10 cellular contexts compared by ENCODE assay signal in the genomic region with DNA sequence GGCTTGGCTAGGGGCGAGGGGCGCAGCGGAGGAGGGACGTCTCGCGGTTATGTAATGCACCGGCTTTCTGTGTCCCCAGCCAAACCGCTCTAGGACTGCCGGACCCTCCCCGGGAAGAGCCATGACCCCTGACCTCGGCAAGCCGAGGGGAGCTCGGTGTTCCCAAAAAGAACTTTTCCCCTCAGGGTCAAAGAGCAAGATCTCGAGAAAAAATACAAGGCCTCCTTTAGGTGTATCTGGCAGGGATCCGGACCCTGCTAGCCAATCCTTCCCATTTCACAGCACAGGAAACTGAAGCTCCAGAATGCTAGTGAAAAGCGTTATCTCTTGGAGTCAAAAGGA. TPM values are rescaled to one million over a fixed set of nuclear protein-coding genes. Genes with fewer than 3 reads are reported as not detected.
DNase-seq lines count a peak whose midpoint lies in the region; ATAC-seq, FAIRE-seq and TF ChIP-seq lines count a peak whose summit lies in the region.
"Had no signal": no experiment of that assay in that cellular context is flagged by ENCODE, and none has a peak within 500 bp of the region (broad histone marks: within the 10 kb centered on the region; RNA-seq: fewer than 3 reads in every experiment).

No MANE protein-coding gene starts in this region.

- H2BK15ac ChIP-seq in H1 (ENCODE audit: low read length) = no peak overlapping the region

- no peak for TF ChIP-seq POLR2A in H1 (IDR thresholded peaks at IDR 0.05; ENCODE audit: control extremely low read depth in 1 of 2, low read depth in 2 of 2, low read length in 2 of 2)
- no peak for TF ChIP-seq POLR2A in HepG2 (IDR thresholded peaks at IDR 0.05; ENCODE audit: insufficient read depth in 1 of 2, low read depth in 2 of 2, low read length in 2 of 2)

- TF ChIP-seq RAD21 in H1 (IDR thresholded peaks at IDR 0.05 in 1 of 2, conservative IDR thresholded peaks at IDR 0.05 in 1 of 2; ENCODE audit: low read depth in 2 of 2, low read length in 2 of 2) = no peak
- no peak for TF ChIP-seq RAD21 in HepG2 (CRISPR knock-in tag; IDR thresholded peaks at IDR 0.05)

- no peak for TF ChIP-seq EP300 in H1 (IDR thresholded peaks at IDR 0.05; ENCODE audit: borderline replicate concordance in 1 of 2, low read depth in 2 of 2, low read length in 2 of 2)
- TF ChIP-seq EP300 in HepG2 (IDR thresholded peaks at IDR 0.05; ENCODE audit: low read depth in 2 of 2, low read length in 2 of 2) = no peak
- no peak for TF ChIP-seq EP300 in HepG2 (CRISPR knock-in tag; IDR thresholded peaks at IDR 0.05; ENCODE audit: borderline replicate concordance)

- no peak for TF ChIP-seq CTCF in H1 (IDR thresholded peaks at IDR 0.05; ENCODE audit: control extremely low read depth in 1 of 3, insufficient read depth in 1 of 3, low read depth in 1 of 3, low read length in 3 of 3)
- no peak for TF ChIP-seq CTCF in HepG2 (CRISPR knock-in tag; IDR thresholded peaks at IDR 0.05)

- H3K4me1 Mint-ChIP-seq in effector memory CD8-positive, alpha-beta T cell (ENCODE audit: low read depth in 2 of 2) = peaks cover 5 to 6% of the 10 kb centered on the region in 2 donors

- intact Hi-C loops in HepG2 (cut with micrococcal nuclease; ENCODE audit: unreplicated experiment) = no loop called here

- H3K56ac ChIP-seq in H1 (replicated peaks; ENCODE audit: insufficient read length, low read depth, low read length) = no peak overlapping the region

- no peak overlapping the region for H2BK12ac ChIP-seq in H1 (ENCODE audit: low read depth, low read length)

- H3K23me2 ChIP-seq in H1 (ENCODE audit: low read depth, low read length) = peaks cover 3% of the 10 kb centered on the region; the same call in 1 of the 2 replicates

- H3K9me3 Mint-ChIP-seq in effector memory CD8-positive, alpha-beta T cell = no peaks in the 10 kb centered on the region
- H3K9me3 Mint-ChIP-seq: activated naive CD4-positive, alpha-beta T cell treated with anti-CD3 and anti-CD28 coated beads for 36 hours had no signal

- H4K20me1 ChIP-seq in H1 (replicated peaks in 1 of 2; ENCODE audit: control insufficient read depth in 1 of 2, insufficient read depth in 2 of 2, low read length in 2 of 2) (no peaks in the 10 kb centered on the region), HepG2 (ENCODE audit: insufficient read depth, low read length) (no peaks in the 10 kb centered on the region)

- no peak for ATAC-seq in HepG2
- no peak for ATAC-seq in GM19324 (IDR thresholded peaks at IDR 0.05; ENCODE audit: low FRiP score, unreplicated experiment)
- no peak for ATAC-seq in effector memory CD8-positive, alpha-beta T cell (replicated peaks)

- H3K9ac ChIP-seq in NT2/D1 (ENCODE audit: insufficient read length, low read depth) = peak overlapping the region; percentile 76
- 0 out of 7 replicates have a peak overlapping the region, but pooled peaks of 1 of the 4 experiments have one; percentile 32 for H3K9ac ChIP-seq in H1 (replicated peaks in 1 of 4; ENCODE audit: extremely low read depth in 1 of 4, low read depth in 3 of 4, low read length in 3 of 4)
- H3K9ac ChIP-seq in HepG2 (ENCODE audit: insufficient read depth, low read depth, low read length) = no peak overlapping the region
- no peak overlapping the region for H3K9ac ChIP-seq in stomach smooth muscle (ENCODE audit: low read length in 2 of 2)

- no peaks in the 10 kb centered on the region for H3K79me1 ChIP-seq in H1 (ENCODE audit: low read depth, low read length)

- H2BK120ac ChIP-seq in H1 (replicated peaks; ENCODE audit: low read depth, low read length) = no peak overlapping the region

- in situ Hi-C loops in HepG2 (cut with HindIII; ENCODE audit: extremely low pct_ligation_motif_present, low pct_unique_long_range_greater_than_20kb) = no loop called here

- 8% methylated on average over 16 of the region's 16 CpGs; no CpG with 5 or more reads in 1 of the 2 experiments for WGBS in H1 (ENCODE audit: extremely low coverage in 1 of 2, insufficient coverage in 1 of 2, insufficient read length in 1 of 2, insufficient replicate concordance in 2 of 2, low coverage in 1 of 2, low lambda C conversion rate in 2 of 2, missing lambda C conversion rate in 1 of 2), 2 experiments
- 51% methylated on average over 10 of the region's 16 CpGs for WGBS in HepG2 (ENCODE audit: low lambda C conversion rate)

- H4K5ac ChIP-seq in H1 (ENCODE audit: insufficient read length, low read depth, low read length) = peak overlapping the region; percentile 5

- H3K27ac Mint-ChIP-seq in effector memory CD8-positive, alpha-beta T cell = no peak overlapping the region
- H3K27ac Mint-ChIP-seq: activated naive CD4-positive, alpha-beta T cell treated with anti-CD3 and anti-CD28 coated beads for 36 hours had no signal

- BruUV-seq in HepG2 (replicated peaks; lab: Mats Ljungman, UMichigan) = no TSS peak

- POLR2A ChIA-PET in H1 (lab: Charles Lee; ENCODE audit: partially characterized antibody) = interaction anchor here (1.1 to 1.8 kb wide), 4 partner anchors 22 to 166 kb away, joined by 3 to 6 read pairs (median 4); partner anchors contain the start of gene KIF20B
- POLR2A ChIA-PET in HepG2 (lab: Yijun Ruan, JAX) = no interaction called here

- no peak overlapping the region for H4K91ac ChIP-seq in H1 (replicated peaks; ENCODE audit: insufficient read length, low read length)

- peaks cover 67 to 75% of the 10 kb centered on the region in 2 donors for H3K27me3 Mint-ChIP-seq in effector memory CD8-positive, alpha-beta T cell

- H3K4ac ChIP-seq in H1 (replicated peaks; ENCODE audit: insufficient read length, low read depth, low read length) = no peak overlapping the region

- H3K23ac ChIP-seq in H1 (ENCODE audit: insufficient read length) = no peak overlapping the region

- peak overlapping the region; percentile 16; the same call in 1 of the 2 replicates for H3K18ac ChIP-seq in H1 (ENCODE audit: extremely low read depth, low read length)

- H3K36me3 ChIP-seq in NT2/D1 (ENCODE audit: insufficient read depth, insufficient read length, low read length) = no peaks in the 10 kb centered on the region
- H3K36me3 ChIP-seq in H1 (ENCODE audit: control insufficient read depth in 2 of 4, insufficient read depth in 4 of 4, low read length in 3 of 4) = no peaks in the 10 kb centered on the region
- no peaks in the 10 kb centered on the region for H3K36me3 ChIP-seq in HepG2 (replicated peaks in 1 of 2; ENCODE audit: control insufficient read depth in 1 of 2, insufficient read depth in 2 of 2, low read length in 2 of 2)
- H3K36me3 ChIP-seq in stomach smooth muscle (ENCODE audit: control insufficient read depth in 2 of 2, insufficient read depth in 2 of 2, low read length in 2 of 2) = no peaks in the 10 kb centered on the region

- CTCF ChIA-PET in H1 (lab: Charles Lee; ENCODE audit: partially characterized antibody) (interaction anchor here (0.7 to 1.9 kb wide), 9 partner anchors 8 to 343 kb away, joined by 3 to 6 read pairs (median 3); no protein-coding TSS in a partner anchor), HepG2 (lab: Yijun Ruan, JAX; ENCODE audit: low intra/inter-chr PET ratio, low total read pairs) (no interaction called here)

- H3K79me2 ChIP-seq in H1 (ENCODE audit: control insufficient read depth in 1 of 2, insufficient read depth in 2 of 2, low read length in 2 of 2) (no peaks in the 10 kb centered on the region), HepG2 (ENCODE audit: insufficient read depth, low read length) (no peaks in the 10 kb centered on the region)

- no peak overlapping the region for H2BK20ac ChIP-seq in H1 (ENCODE audit: low read length)

- H3K27ac ChIP-seq in H1 (ENCODE audit: low read depth, low read length) (no peak overlapping the region), HepG2 (ENCODE audit: extremely low read length, insufficient read depth, low read length) (no peak overlapping the region), stomach smooth muscle (ENCODE audit: low read length) (no peak overlapping the region)

- H2BK5ac ChIP-seq in H1 (ENCODE audit: low read depth, low read length) = no peak overlapping the region

- H3K4me1 ChIP-seq in NT2/D1 (ENCODE audit: insufficient read depth, insufficient read length) (peaks cover 2% of the 10 kb centered on the region), H1 (replicated peaks in 1 of 4; ENCODE audit: control insufficient read depth in 3 of 4, insufficient read depth in 4 of 4, low read length in 3 of 4) (peaks cover 0 to 10% (median 7%) of the 10 kb centered on the region in 4 experiments; a peak in 4 of 7 replicates), HepG2 (ENCODE audit: insufficient read depth, low read length) (no peaks in the 10 kb centered on the region), stomach smooth muscle (ENCODE audit: control insufficient read depth, insufficient read depth, low read length) (peaks cover 6% of the 10 kb centered on the region)

- no peak overlapping the region for H3K14ac ChIP-seq in H1 (ENCODE audit: insufficient read length)

- no peak overlapping the region for H3K4me3 Mint-ChIP-seq in effector memory CD8-positive, alpha-beta T cell
- H3K4me3 Mint-ChIP-seq: activated naive CD4-positive, alpha-beta T cell treated with anti-CD3 and anti-CD28 coated beads for 36 hours had no signal

- H2AFZ ChIP-seq in H1 (ENCODE audit: low read length) (peak overlapping the region; percentile 21; the same call in 1 of the 2 replicates), HepG2 (ENCODE audit: low read length) (no peak overlapping the region)

- H3K9me3 ChIP-seq in NT2/D1 (ENCODE audit: insufficient read depth, low read length) (no peaks in the 10 kb centered on the region), H1 (ENCODE audit: insufficient read depth in 2 of 2, low read depth in 1 of 2, low read length in 1 of 2) (no peaks in the 10 kb centered on the region), HepG2 (ENCODE audit: low read length) (no peaks in the 10 kb centered on the region), stomach smooth muscle (ENCODE audit: control insufficient read depth in 2 of 2, low read length in 2 of 2) (no peaks in the 10 kb centered on the region)

- peak overlapping the region; percentile 62 for H3K4me3 ChIP-seq in NT2/D1 (ENCODE audit: insufficient read length, low read depth)
- H3K4me3 ChIP-seq in H1 (ENCODE audit: extremely low read depth in 1 of 4, insufficient read depth in 2 of 4, low read depth in 3 of 4, low read length in 4 of 4) = peak overlapping the region; percentile 35 to 64 (median 41)
- H3K4me3 ChIP-seq in HepG2 (replicated peaks in 1 of 3; ENCODE audit: insufficient read depth in 1 of 3, low read depth in 2 of 3, low read length in 3 of 3) = peak overlapping the region in 2 of 3 experiments; percentile 7 to 54; a peak in 2 of 6 replicates
- H3K4me3 ChIP-seq in stomach smooth muscle (ENCODE audit: low read length in 2 of 2) = peak overlapping the region; percentile 9 to 52

- no peak for DNase-seq in NT2/D1 (ENCODE audit: low read depth, low spot score)
- no peak for DNase-seq in H1 (ENCODE audit: low read depth in 1 of 2, low spot score in 2 of 2)
- DNase-seq in HepG2 (ENCODE audit: low spot score) = no peak
- DNase-seq in ureter (ENCODE audit: low spot score) = no peak
- DNase-seq in NOMO-1 treated with DMSO at 0.1 percent for 48 hours (lab: John Stamatoyannopoulos, UW; ENCODE audit: unreplicated experiment) = no peak
- no peak for DNase-seq in effector memory CD8-positive, alpha-beta T cell
- DNase-seq: activated naive CD4-positive, alpha-beta T cell treated with anti-CD3 and anti-CD28 coated beads for 36 hours; NCI-H187 had no signal

- no peak overlapping the region for H2AK5ac ChIP-seq in H1 (ENCODE audit: low read depth, low read length)

- H4K8ac ChIP-seq in H1 (ENCODE audit: extremely low read depth, insufficient read depth, low read length) = peak overlapping the region; percentile 0; the same call in 1 of the 2 replicates

- H3K27me3 ChIP-seq in NT2/D1 (ENCODE audit: insufficient read depth, insufficient read length) = peaks cover 13% of the 10 kb centered on the region
- H3K27me3 ChIP-seq in H1 (replicated peaks in 1 of 4; ENCODE audit: control insufficient read depth in 3 of 4, extremely low read depth in 1 of 4, insufficient read depth in 3 of 4, low read length in 3 of 4) = peaks cover 0 to 15% (median 5%) of the 10 kb centered on the region in 4 experiments; a peak in 4 of 7 replicates
- H3K27me3 ChIP-seq in HepG2 (ENCODE audit: control insufficient read depth in 1 of 2, insufficient read depth in 2 of 2, low read length in 2 of 2) = peaks cover 0 to 24% of the 10 kb centered on the region in 2 experiments; a peak in 4 of 5 replicates
- H3K27me3 ChIP-seq in stomach smooth muscle (ENCODE audit: control insufficient read depth in 1 of 2, insufficient read depth in 2 of 2, low read length in 2 of 2) = peaks cover 23 to 39% of the 10 kb centered on the region in 2 donors

- peak overlapping the region; percentile 63 to 70 for H3K4me2 ChIP-seq in H1 (ENCODE audit: insufficient read depth in 1 of 2, low read depth in 2 of 2, low read length in 2 of 2)
- peak overlapping the region; percentile 39 for H3K4me2 ChIP-seq in HepG2 (ENCODE audit: low read depth, low read length)

- no peak for FAIRE-seq in H1 (lab: Jason Lieb, UNC)
- FAIRE-seq in HepG2 (lab: Jason Lieb, UNC) = no peak

- H3K36me3 Mint-ChIP-seq in effector memory CD8-positive, alpha-beta T cell (ENCODE audit: insufficient read depth) = no peaks in the 10 kb centered on the region

RNA-seq across cellular contexts. Expression of gene SLC16A12, which starts 0.6 kb away (rescaled TPM):
- total RNA-seq in H1 (2021; fragmentation: NEBNext Ultra II Directional; extraction: Animal tissue kit (Norgen Biotek cat#: 25700)) = 1.6 and 2.0 TPM in 2 replicates
- 0.89 and 1.9 TPM in 2 replicates for polyA plus RNA-seq in H1 (2011; rRNA removed)
- 1.3 TPM for polyA plus RNA-seq in H1 (2011; cell fraction: cytosol; rRNA removed)
- 0.74 TPM for polyA plus RNA-seq in H1 (2011; cell fraction: nucleus; rRNA removed)
- polyA plus RNA-seq in H1 (2012, experiment 1 of 2) = 1.3 to 2.5 TPM (median 1.7 TPM) in 4 replicates
- 0.25 TPM for polyA plus RNA-seq in H1 (2012, experiment 2 of 2)
- 1.8 TPM for polyA plus RNA-seq in H1 (2013, experiment 1 of 2)
- polyA plus RNA-seq in H1 (2013, experiment 2 of 2) = 1.9 TPM
- polyA minus RNA-seq in H1 (2011; rRNA and poly(A)+ RNA removed) = 3.5 and 8.2 TPM in 2 replicates
- polyA minus RNA-seq in H1 (2011; cell fraction: cytosol; rRNA and poly(A)+ RNA removed) = 1.2 TPM
- 3.1 TPM for polyA minus RNA-seq in H1 (2011; cell fraction: nucleus; rRNA and poly(A)+ RNA removed)
- total RNA-seq in HepG2 (2016; rRNA removed; fragmentation: Illumina TruSeq; extraction: Trizol) = 0.02 TPM in 1 of 2 replicates, not detected in the other
- not detected in 2 replicates for total RNA-seq in HepG2 (2016; cell fraction: cytosol; rRNA removed; fragmentation: Illumina TruSeq; extraction: Trizol; ENCODE audit: low read depth)
- total RNA-seq in HepG2 (2016; cell fraction: insoluble cytoplasmic fraction; rRNA removed; fragmentation: Illumina TruSeq; extraction: Trizol) = 0.04 TPM in 1 of 2 replicates, not detected in the other
- total RNA-seq in HepG2 (2016; cell fraction: membrane; rRNA removed; fragmentation: Illumina TruSeq; extraction: Trizol) = 0.03 TPM in 1 of 2 replicates, not detected in the other
- 0.06 TPM in 1 of 2 replicates, not detected in the other for total RNA-seq in HepG2 (2016; cell fraction: nucleus; rRNA removed; fragmentation: Illumina TruSeq; extraction: Trizol)
- 0.07 TPM in 1 of 2 replicates, not detected in the other for polyA plus RNA-seq in HepG2 (2011; rRNA removed)
- 0.01 TPM in 2 replicates for polyA plus RNA-seq in HepG2 (2011; cell fraction: cytosol; rRNA removed)
- not detected in 2 replicates for polyA plus RNA-seq in HepG2 (2011; cell fraction: nucleus; rRNA removed)
- not detected in 2 replicates for polyA plus RNA-seq in HepG2 (2012)
- polyA plus RNA-seq in HepG2 (2016; cell fraction: cytosol; fragmentation: Illumina TruSeq; extraction: Trizol; ENCODE audit: low read depth) = not detected in 2 replicates
- polyA plus RNA-seq in HepG2 (2016; cell fraction: insoluble cytoplasmic fraction; fragmentation: Illumina TruSeq; extraction: Trizol; ENCODE audit: low read depth) = not detected in 2 replicates
- not detected in 2 replicates for polyA plus RNA-seq in HepG2 (2016; cell fraction: membrane; fragmentation: Illumina TruSeq; extraction: Trizol; ENCODE audit: low read depth)
- not detected in 2 replicates for polyA plus RNA-seq in HepG2 (2016; cell fraction: nucleus; fragmentation: Illumina TruSeq; extraction: Trizol; ENCODE audit: insufficient read depth, low read depth)
- not detected in 2 replicates for polyA minus RNA-seq in HepG2 (2011; rRNA and poly(A)+ RNA removed; ENCODE audit: low replicate concordance)
- not detected in 2 replicates for polyA minus RNA-seq in HepG2 (2011; cell fraction: cytosol; rRNA and poly(A)+ RNA removed)
- not detected in 2 replicates for polyA minus RNA-seq in HepG2 (2011; cell fraction: nucleus; rRNA and poly(A)+ RNA removed)
- total RNA-seq in ureter = 0.08 TPM
- total RNA-seq: activated naive CD4-positive, alpha-beta T cell treated with anti-CD3 and anti-CD28 coated beads for 36 hours had no signal
